Comparison of ENCODE assay signal across 8 cellular contexts in the genomic region with DNA sequence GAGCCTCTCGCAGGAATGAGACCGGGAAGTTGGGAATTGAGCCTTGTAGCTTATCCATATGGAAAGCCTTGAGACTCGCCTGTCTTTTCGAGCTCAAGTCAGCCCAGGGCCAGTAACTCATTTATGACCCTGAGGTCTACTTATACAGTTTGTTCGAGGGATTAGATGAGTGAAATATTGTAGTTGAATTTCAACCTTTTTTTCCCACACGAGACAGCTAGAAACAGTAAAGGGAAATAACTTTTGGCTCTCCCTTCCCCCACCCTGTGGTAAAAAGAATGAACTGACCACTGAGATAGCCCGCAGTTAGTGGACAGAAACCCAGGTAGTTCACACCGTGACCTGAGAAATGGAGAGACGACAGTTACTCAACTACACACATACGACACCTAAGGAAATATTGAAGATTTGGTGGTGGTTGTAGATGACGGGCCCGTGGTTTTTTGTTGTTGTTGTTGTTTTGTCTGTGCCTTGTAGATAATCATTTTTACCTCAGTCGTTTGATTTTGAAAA. TPM values are rescaled to one million over a fixed set of nuclear protein-coding genes. Genes with fewer than 3 reads are reported as not detected.
A peak's percentile ranks its signal among the peaks of the same experiment; 100 is the strongest.
DNase-seq lines count a peak whose midpoint lies in the region; ATAC-seq and TF ChIP-seq lines count a peak whose summit lies in the region.

No MANE protein-coding gene starts in this region.

- DNase-seq in DMS53 (lab: John Stamatoyannopoulos, UW) (peak; percentile 54), DMS53 treated with DMSO at 0.1 percent for 48 hours (lab: John Stamatoyannopoulos, UW; ENCODE audit: unreplicated experiment) (no peak), PC-3 (peak; percentile 36), colonic mucosa (no peak), mucosa of descending colon (no peak)
- DNase-seq in activated CD4-positive, CD25-positive, alpha-beta regulatory T cell treated with anti-CD3 and anti-CD28 coated beads, Interleukin-2, amount 50 U/mL, for 72 hours = no peak

- peaks cover 40% of the 10 kb centered on the region for H4K20me1 ChIP-seq in PC-3 (ENCODE audit: low read length)

- POLR2A ChIA-PET in PC-3 (lab: Charles Lee; ENCODE audit: unreplicated experiment) = interaction anchor here (0.7 to 1.2 kb wide), 3 partner anchors 48 to 734 kb away, joined by 5 to 20 read pairs (median 7); a partner anchor contains a TSS

- TF ChIP-seq CTCF in PC-3 (conservative IDR thresholded peaks at IDR 0.05; ENCODE audit: low read depth, low read length) (no peak), colonic mucosa (IDR thresholded peaks at IDR 0.05) (no peak), mucosa of descending colon (IDR thresholded peaks at IDR 0.05) (no peak)

- H3K9me3 ChIP-seq in PC-3 (ENCODE audit: low read length) = no peaks in the 10 kb centered on the region
- no peaks in the 10 kb centered on the region for H3K9me3 ChIP-seq in colonic mucosa
- H3K9me3 ChIP-seq in mucosa of descending colon = no peaks in the 10 kb centered on the region

- H3K4me3 ChIP-seq in PC-3 (ENCODE audit: low read length) = peak overlapping the region; percentile 78
- H3K4me3 ChIP-seq in colonic mucosa = peak overlapping the region; percentile 81
- H3K4me3 ChIP-seq in mucosa of descending colon = peak overlapping the region; percentile 82

- TSS peak; percentile 49 for BruUV-seq in PC-3 (replicated peaks; lab: Mats Ljungman, UMichigan)

- no peaks in the 10 kb centered on the region for H3F3A ChIP-seq in PC-3 (ENCODE audit: low read length, unreplicated experiment)

- CTCF ChIA-PET in PC-3 (lab: Charles Lee) = interaction anchor here (1.1 kb wide), 2 partner anchors 8 to 191 kb away, joined by 4 to 7 read pairs; no protein-coding TSS in a partner anchor

- H3K4me2 ChIP-seq in PC-3 (ENCODE audit: low read length) = peak overlapping the region; percentile 91

- no peaks in the 10 kb centered on the region for H3K9me2 ChIP-seq in PC-3 (replicated peaks; ENCODE audit: low read length)

- H3K4me1 ChIP-seq in PC-3 (ENCODE audit: insufficient read depth, low read length) = peaks cover 33% of the 10 kb centered on the region
- H3K4me1 ChIP-seq in colonic mucosa = peaks cover 8% of the 10 kb centered on the region
- H3K4me1 ChIP-seq in mucosa of descending colon (ENCODE audit: low read depth) = peaks cover 29% of the 10 kb centered on the region

- ATAC-seq in PC-3 (no peak), mucosa of descending colon (no peak), HG03565 (IDR thresholded peaks at IDR 0.05; ENCODE audit: unreplicated experiment) (no peak), HG02938 (IDR thresholded peaks at IDR 0.05; ENCODE audit: unreplicated experiment) (no peak)

- H3K9ac ChIP-seq in PC-3 (ENCODE audit: low read length) (peak overlapping the region; percentile 98), colonic mucosa (ENCODE audit: low read depth in 2 of 2, low read length in 2 of 2) (peak overlapping the region; percentile 97 to 98)

- H3K27me3 ChIP-seq in PC-3 (ENCODE audit: low read length) = no peaks in the 10 kb centered on the region
- no peaks in the 10 kb centered on the region for H3K27me3 ChIP-seq in colonic mucosa

- intact Hi-C loops in PC-3 (cut with micrococcal nuclease) = loop anchor here (5.0 kb wide), 1 partner anchor 110 kb away; a partner anchor contains a TSS
- intact Hi-C loops in colonic mucosa (cut with DNase I) = no loop called here
- intact Hi-C loops in mucosa of descending colon (cut with DNase I, micrococcal nuclease) = no loop called here

- H3K36me3 ChIP-seq in PC-3 (ENCODE audit: low read depth, low read length) (peaks cover 23% of the 10 kb centered on the region), colonic mucosa (no peaks in the 10 kb centered on the region), mucosa of descending colon (ENCODE audit: low read depth) (no peaks in the 10 kb centered on the region)

- H2AFZ ChIP-seq in PC-3 (ENCODE audit: low read length) = peak overlapping the region; percentile 60; the same call in 1 of the 2 replicates

- peaks cover 71% of the 10 kb centered on the region for H3K79me2 ChIP-seq in PC-3 (ENCODE audit: low read length)

- peak overlapping the region; percentile 85 for H3K27ac ChIP-seq in PC-3 (ENCODE audit: low read length)
- H3K27ac ChIP-seq in colonic mucosa = peak overlapping the region; percentile 99

RNA-seq across cellular contexts. Expression of a gene that starts 0.8 kb away (rescaled TPM):
- total RNA-seq in PC-3 (2014; rRNA removed) = 38.2 and 39.0 TPM in 2 replicates
- 10 to 100 TPM; 64.5 to 80.5 TPM for total RNA-seq in colonic mucosa
- 10 to 100 TPM; 46.0 to 76.7 (median 61.8) TPM for total RNA-seq in mucosa of descending colon

Comparison
In these comparisons a context has a peak if more than half of its experiments do, and no peak if none do; other contexts are left out.
1. DNase-seq: peak in DMS53 (single experiment) and PC-3 (single experiment); none in DMS53 treated with DMSO at 0.1 percent for 48 hours (single experiment), colonic mucosa (single experiment), mucosa of descending colon (0 of 3) and activated CD4-positive, CD25-positive, alpha-beta regulatory T cell treated with anti-CD3 and anti-CD28 coated beads, Interleukin-2, amount 50 U/mL, for 72 hours (single experiment).
2. Peak in every context shown above with its lines, with median percentiles within 50 percentile points of each other: H3K4me3 ChIP-seq.